ENCODE assay signal across 3 cellular contexts in the genomic region with DNA sequence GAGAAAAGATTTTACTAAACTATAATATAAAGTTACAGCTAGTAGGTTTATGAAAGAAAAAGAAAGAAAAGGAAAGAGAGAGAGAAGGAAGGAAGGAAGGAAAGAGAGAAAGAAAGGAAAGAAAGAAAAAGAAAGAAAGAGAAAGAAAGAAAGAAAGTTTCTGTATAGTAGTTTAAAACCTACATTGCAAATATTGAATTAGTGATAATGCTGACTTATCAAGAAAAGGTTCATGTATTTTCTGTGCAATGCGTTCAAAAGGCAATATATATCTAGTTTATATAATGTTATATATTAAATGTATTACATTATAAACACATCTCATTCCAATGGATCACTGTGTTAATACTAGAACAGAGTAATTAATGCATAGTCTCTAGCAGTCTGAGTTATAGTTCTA.
TF ChIP-seq lines count a peak whose summit lies in the region.

No MANE protein-coding gene starts in this region.

TF ChIP-seq in HepG2, 621 proteins besides CTCF, POLR2A, EP300 and RAD21:
- no peak for TF ChIP-seq KLF13 (CRISPR knock-in tag; IDR thresholded peaks at IDR 0.05)
- no peak for TF ChIP-seq TEAD2 (CRISPR knock-in tag; IDR thresholded peaks at IDR 0.05)
- peak; percentile 49; the same call in 1 of the 2 replicates for TF ChIP-seq MAFF (IDR thresholded peaks at IDR 0.05; ENCODE audit: low read depth, low read length)
- no peak for TF ChIP-seq ZNF605 (CRISPR knock-in tag; IDR thresholded peaks at IDR 0.05)
- TF ChIP-seq, protein P1, sequence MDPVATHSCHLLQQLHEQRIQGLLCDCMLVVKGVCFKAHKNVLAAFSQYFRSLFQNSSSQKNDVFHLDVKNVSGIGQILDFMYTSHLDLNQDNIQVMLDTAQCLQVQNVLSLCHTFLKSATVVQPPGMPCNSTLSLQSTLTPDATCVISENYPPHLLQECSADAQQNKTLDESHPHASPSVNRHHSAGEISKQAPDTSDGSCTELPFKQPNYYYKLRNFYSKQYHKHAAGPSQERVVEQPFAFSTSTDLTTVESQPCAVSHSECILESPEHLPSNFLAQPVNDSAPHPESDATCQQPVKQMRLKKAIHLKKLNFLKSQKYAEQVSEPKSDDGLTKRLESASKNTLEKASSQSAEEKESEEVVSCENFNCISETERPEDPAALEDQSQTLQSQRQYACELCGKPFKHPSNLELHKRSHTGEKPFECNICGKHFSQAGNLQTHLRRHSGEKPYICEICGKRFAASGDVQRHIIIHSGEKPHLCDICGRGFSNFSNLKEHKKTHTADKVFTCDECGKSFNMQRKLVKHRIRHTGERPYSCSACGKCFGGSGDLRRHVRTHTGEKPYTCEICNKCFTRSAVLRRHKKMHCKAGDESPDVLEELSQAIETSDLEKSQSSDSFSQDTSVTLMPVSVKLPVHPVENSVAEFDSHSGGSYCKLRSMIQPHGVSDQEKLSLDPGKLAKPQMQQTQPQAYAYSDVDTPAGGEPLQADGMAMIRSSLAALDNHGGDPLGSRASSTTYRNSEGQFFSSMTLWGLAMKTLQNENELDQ (CRISPR knock-in tag; IDR thresholded peaks at IDR 0.05; ENCODE audit: borderline replicate concordance), result no peak
- TF ChIP-seq SIN3B (IDR thresholded peaks at IDR 0.05; ENCODE audit: low read length), result no peak
- TF ChIP-seq ZNF382 (CRISPR knock-in tag; IDR thresholded peaks at IDR 0.05; ENCODE audit: borderline replicate concordance), result no peak
- peak in 1 of 2 experiments; percentile 65; a peak in 2 of 4 replicates for TF ChIP-seq MAFK (conservative IDR thresholded peaks at IDR 0.05 in 1 of 2, IDR thresholded peaks at IDR 0.05 in 1 of 2; ENCODE audit: low read length in 2 of 2)
- no peak for TF ChIP-seq POGK (CRISPR knock-in tag; conservative IDR thresholded peaks at IDR 0.05)
- TF ChIP-seq, protein P2, sequence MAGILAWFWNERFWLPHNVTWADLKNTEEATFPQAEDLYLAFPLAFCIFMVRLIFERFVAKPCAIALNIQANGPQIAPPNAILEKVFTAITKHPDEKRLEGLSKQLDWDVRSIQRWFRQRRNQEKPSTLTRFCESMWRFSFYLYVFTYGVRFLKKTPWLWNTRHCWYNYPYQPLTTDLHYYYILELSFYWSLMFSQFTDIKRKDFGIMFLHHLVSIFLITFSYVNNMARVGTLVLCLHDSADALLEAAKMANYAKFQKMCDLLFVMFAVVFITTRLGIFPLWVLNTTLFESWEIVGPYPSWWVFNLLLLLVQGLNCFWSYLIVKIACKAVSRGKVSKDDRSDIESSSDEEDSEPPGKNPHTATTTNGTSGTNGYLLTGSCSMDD (CRISPR knock-in tag; IDR thresholded peaks at IDR 0.05), result no peak

TF ChIP-seq in IMR-90, 13 proteins besides CTCF, POLR2A, EP300 and RAD21:
- TF ChIP-seq SMC3 (IDR thresholded peaks at IDR 0.05; ENCODE audit: low read depth, low read length), result no peak
- TF ChIP-seq MAFK (IDR thresholded peaks at IDR 0.05; ENCODE audit: low read depth, low read length), result 0 out of 2 replicates have a peak, but pooled peaks have one; percentile 5
- no peak for TF ChIP-seq BHLHE40 (IDR thresholded peaks at IDR 0.05; ENCODE audit: low read depth, low read length)
- no peak for TF ChIP-seq RCOR1 (IDR thresholded peaks at IDR 0.05; ENCODE audit: insufficient replicate concordance, low read length)

TF ChIP-seq in K562, 482 proteins besides CTCF, POLR2A, EP300 and RAD21:
- TF ChIP-seq MYC (IDR thresholded peaks at IDR 0.05; ENCODE audit: low read depth, low read length), result no peak
- no peak for TF ChIP-seq MYC (CRISPR knock-in tag; IDR thresholded peaks at IDR 0.05; ENCODE audit: borderline replicate concordance, low read depth)
- no peak for TF ChIP-seq TAL1 (IDR thresholded peaks at IDR 0.05)
- TF ChIP-seq, protein P3, sequence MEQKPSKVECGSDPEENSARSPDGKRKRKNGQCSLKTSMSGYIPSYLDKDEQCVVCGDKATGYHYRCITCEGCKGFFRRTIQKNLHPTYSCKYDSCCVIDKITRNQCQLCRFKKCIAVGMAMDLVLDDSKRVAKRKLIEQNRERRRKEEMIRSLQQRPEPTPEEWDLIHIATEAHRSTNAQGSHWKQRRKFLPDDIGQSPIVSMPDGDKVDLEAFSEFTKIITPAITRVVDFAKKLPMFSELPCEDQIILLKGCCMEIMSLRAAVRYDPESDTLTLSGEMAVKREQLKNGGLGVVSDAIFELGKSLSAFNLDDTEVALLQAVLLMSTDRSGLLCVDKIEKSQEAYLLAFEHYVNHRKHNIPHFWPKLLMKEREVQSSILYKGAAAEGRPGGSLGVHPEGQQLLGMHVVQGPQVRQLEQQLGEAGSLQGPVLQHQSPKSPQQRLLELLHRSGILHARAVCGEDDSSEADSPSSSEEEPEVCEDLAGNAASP (IDR thresholded peaks at IDR 0.05), result no peak
- TF ChIP-seq CBX8 (IDR thresholded peaks at IDR 0.05; ENCODE audit: borderline replicate concordance, extremely low read depth, low read depth, low read length, poor library complexity, severe bottlenecking), result no peak
- TF ChIP-seq REST (CRISPR knock-in tag; IDR thresholded peaks at IDR 0.05; ENCODE audit: low read depth), result no peak
- TF ChIP-seq ZNF609 (CRISPR knock-in tag; IDR thresholded peaks at IDR 0.05; ENCODE audit: borderline replicate concordance), result no peak
- no peak for TF ChIP-seq USF1 (CRISPR knock-in tag; IDR thresholded peaks at IDR 0.05)
- no peak for TF ChIP-seq STAT5B (CRISPR knock-in tag; IDR thresholded peaks at IDR 0.05)
- TF ChIP-seq C11orf30 (IDR thresholded peaks at IDR 0.05; ENCODE audit: low read depth), result peak; percentile 32; the same call in 1 of the 2 replicates
- TF ChIP-seq SLC30A9 (CRISPR knock-in tag; IDR thresholded peaks at IDR 0.05), result no peak
- no peak for TF ChIP-seq MYNN (IDR thresholded peaks at IDR 0.05)
- no peak for TF ChIP-seq MYNN (CRISPR knock-in tag; IDR thresholded peaks at IDR 0.05)
- peak; percentile 64 for TF ChIP-seq ZNF316 (IDR thresholded peaks at IDR 0.05)
- TF ChIP-seq FOSL1 (tag; conservative IDR thresholded peaks at IDR 0.05), result no peak
- TF ChIP-seq ZNF253 (CRISPR knock-in tag; conservative IDR thresholded peaks at IDR 0.05), result no peak
- TF ChIP-seq ARID3A (IDR thresholded peaks at IDR 0.05; ENCODE audit: borderline replicate concordance, low read depth, low read length), result no peak
- TF ChIP-seq KLF1 (tag; IDR thresholded peaks at IDR 0.05), result no peak
